15 cellular contexts compared by ENCODE assay signal in the genomic region with DNA sequence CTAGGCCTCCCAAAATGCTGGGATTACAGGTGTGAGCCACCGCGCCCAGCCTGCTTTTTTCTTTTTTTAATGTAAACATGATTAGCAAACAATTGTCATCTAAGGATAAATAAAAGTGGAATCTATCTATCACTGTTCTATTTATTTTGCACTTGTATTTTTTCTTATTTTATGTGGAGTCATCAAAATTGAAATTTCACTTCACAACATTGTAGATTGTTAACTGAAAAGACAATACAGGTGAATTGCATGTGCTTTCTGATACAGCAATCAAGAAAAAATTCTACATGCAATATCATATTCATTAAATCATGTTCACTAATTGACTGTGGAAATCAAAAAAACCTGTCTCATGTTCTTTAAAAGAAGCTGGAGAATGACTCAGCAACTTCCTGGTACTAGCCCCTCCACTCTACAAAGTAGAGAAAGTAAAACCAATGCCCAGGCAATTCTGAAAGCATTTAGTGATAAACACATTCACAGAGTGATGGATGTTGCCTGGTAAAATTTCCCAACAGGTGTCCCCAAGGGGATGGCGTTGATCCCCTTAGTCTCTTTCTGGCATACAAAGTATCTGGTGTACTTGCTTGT. TPM values are rescaled to one million over a fixed set of nuclear protein-coding genes. Genes with fewer than 3 reads are reported as not detected.
DNase-seq lines count a peak whose midpoint lies in the region; ATAC-seq and TF ChIP-seq lines count a peak whose summit lies in the region.
"Had no signal": no experiment of that assay in that cellular context is flagged by ENCODE, and none has a peak within 500 bp of the region (broad histone marks: within the 10 kb centered on the region; RNA-seq: fewer than 3 reads in every experiment).

No MANE protein-coding gene starts in this region.

- whole genome bisulfite sequencing in H9 (ENCODE audit: extremely low coverage, insufficient read length, low lambda C conversion rate) = no CpG with 5 or more reads among the region's 3 CpGs

- no peaks in the 10 kb centered on the region for H3K27me3 ChIP-seq in H9 (ENCODE audit: insufficient read depth, low read length)
- peaks cover 0 to 14% (median 0%) of the 10 kb centered on the region in 45 donors for H3K27me3 ChIP-seq in dorsolateral prefrontal cortex

- H3K27ac Mint-ChIP-seq in H9 = 0 out of 7 replicates have a peak overlapping the region, but pooled peaks of 1 of the 3 experiments have one; percentile 1
- no peak overlapping the region for H3K27ac Mint-ChIP-seq in progenitor cell of endocrine pancreas
- H3K27ac Mint-ChIP-seq: memory B cell had no signal

- no peak overlapping the region for H2BK5ac ChIP-seq in H9 (ENCODE audit: insufficient read length, low read length)

- no peaks in the 10 kb centered on the region for H3K79me2 ChIP-seq in H9 (ENCODE audit: insufficient read depth, low read length)

- H3K4me3 Mint-ChIP-seq in H9 (no peak overlapping the region), progenitor cell of endocrine pancreas (ENCODE audit: low read depth) (no peak overlapping the region)
- H3K4me3 Mint-ChIP-seq: memory B cell had no signal

- H4K8ac ChIP-seq in H9 (replicated peaks; ENCODE audit: insufficient read length, low read depth, low read length) = no peak overlapping the region

- intact Hi-C loops in dorsolateral prefrontal cortex (cut with DNase I) = no loop called here

- no peak overlapping the region for H3K14ac ChIP-seq in H9 (ENCODE audit: insufficient read depth, low read length)

- H2BK15ac ChIP-seq in H9 (ENCODE audit: low read depth, low read length) = no peak overlapping the region

- H2AFZ ChIP-seq in H9 (ENCODE audit: low read length) = peak overlapping the region; percentile 43

- no peak overlapping the region for H3T11ph ChIP-seq in H9 (ENCODE audit: low read length)

- H2BK20ac ChIP-seq in H9 (ENCODE audit: low read depth, low read length, poor library complexity, severe bottlenecking) = no peak overlapping the region

- no peaks in the 10 kb centered on the region for H3K23me2 ChIP-seq in H9 (ENCODE audit: insufficient read length, low read depth, low read length, poor library complexity, severe bottlenecking)

- H3K4me2 ChIP-seq in H9 (ENCODE audit: insufficient read depth, insufficient read length, low read length) = no peak overlapping the region

- H3K36me3 Mint-ChIP-seq in H9 (ENCODE audit: insufficient read depth in 1 of 3, low read depth in 3 of 3) = no peaks in the 10 kb centered on the region
- H3K36me3 Mint-ChIP-seq in progenitor cell of endocrine pancreas (ENCODE audit: insufficient read depth) = no peaks in the 10 kb centered on the region
- H3K36me3 Mint-ChIP-seq: memory B cell had no signal

- H3K4me1 Mint-ChIP-seq in H9 (peaks cover 8 to 10% of the 10 kb centered on the region in 2 experiments), progenitor cell of endocrine pancreas (ENCODE audit: low read depth) (peaks cover 12% of the 10 kb centered on the region)
- H3K4me1 Mint-ChIP-seq: memory B cell had no signal

- no peak overlapping the region for H3K4ac ChIP-seq in H9 (ENCODE audit: low read depth, low read length)

- H4K91ac ChIP-seq in H9 (ENCODE audit: insufficient read length, low read depth, low read length) = no peak overlapping the region

- no peak overlapping the region for H2BK12ac ChIP-seq in H9 (ENCODE audit: insufficient read length, low read depth, low read length)

- no peak overlapping the region for H2BK120ac ChIP-seq in H9 (ENCODE audit: low read depth, low read length, poor library complexity, severe bottlenecking)

- no peak overlapping the region for H4K5ac ChIP-seq in H9 (ENCODE audit: insufficient read length, low read depth, low read length)

- H3K27me3 Mint-ChIP-seq in H9 (ENCODE audit: low read depth) (no peaks in the 10 kb centered on the region; the same call in 1 of the 2 replicates), progenitor cell of endocrine pancreas (no peaks in the 10 kb centered on the region)

- peaks cover 0 to 2% of the 10 kb centered on the region in 2 experiments; a peak in 1 of 5 replicates for H3K9me3 Mint-ChIP-seq in H9
- peaks cover 7% of the 10 kb centered on the region for H3K9me3 Mint-ChIP-seq in progenitor cell of endocrine pancreas (ENCODE audit: low read depth)
- H3K9me3 Mint-ChIP-seq: memory B cell had no signal

- no peak overlapping the region for H3K56ac ChIP-seq in H9 (ENCODE audit: insufficient read length, low read depth, low read length)

- ATAC-seq in GM18909 (IDR thresholded peaks at IDR 0.05; ENCODE audit: poor library complexity, unreplicated experiment) = peak; percentile 55
- ATAC-seq in HG03520 (IDR thresholded peaks at IDR 0.05; ENCODE audit: unreplicated experiment) = peak; percentile 84

- no peak overlapping the region for H3K4me3 ChIP-seq in fibroblast of mammary gland (ENCODE audit: control insufficient read depth, low read depth, low read length)
- H3K4me3 ChIP-seq in dorsolateral prefrontal cortex = no peak overlapping the region

- no peaks in the 10 kb centered on the region for H3K79me1 ChIP-seq in H9 (ENCODE audit: insufficient read depth, low read depth, low read length, poor library complexity, severe bottlenecking)

- no peak overlapping the region for H3K23ac ChIP-seq in H9 (ENCODE audit: insufficient read length, low read depth, low read length)

- no peak overlapping the region for H2AK5ac ChIP-seq in H9 (ENCODE audit: insufficient read length, low read length)

- H3K4me1 ChIP-seq in H9 (ENCODE audit: insufficient read depth, low read length) = peaks cover 3% of the 10 kb centered on the region; the same call in 1 of the 2 replicates

- H3K9ac ChIP-seq in H9 (ENCODE audit: extremely low read depth, insufficient read length, low read length) = no peak overlapping the region

- DNase-seq in H9 (no peak), fibroblast of mammary gland (ENCODE audit: low read depth) (peak; percentile 4), dorsolateral prefrontal cortex (no peak), D341Med (ENCODE audit: low spot score) (no peak), progenitor cell of endocrine pancreas (ENCODE audit: low spot score, unreplicated experiment) (no peak), HPDE6-E6E7 (ENCODE audit: extremely low spot score) (no peak)
- DNase-seq: activated naive CD4-positive, alpha-beta T cell; Calu3; NCI-H2081 treated with DMSO at 0.1 percent for 48 hours; retina; SHP77 treated with DMSO at 0.1 percent for 48 hours had no signal

- H3K27ac ChIP-seq in H9 (ENCODE audit: insufficient read length, low read depth, low read length) (no peak overlapping the region), dorsolateral prefrontal cortex (no peak overlapping the region)

- no peak overlapping the region for H3K18ac ChIP-seq in H9 (ENCODE audit: insufficient read length, low read depth, low read length)

- H4K20me1 ChIP-seq in H9 (ENCODE audit: control insufficient read depth, insufficient read depth, insufficient read length) = no peaks in the 10 kb centered on the region

- no peak for TF ChIP-seq CTCF in H9 (conservative IDR thresholded peaks at IDR 0.05)
- no peak for TF ChIP-seq CTCF in fibroblast of mammary gland (conservative IDR thresholded peaks at IDR 0.05; ENCODE audit: control insufficient read depth, insufficient read depth, low read depth, low read length)
- TF ChIP-seq CTCF in dorsolateral prefrontal cortex (IDR thresholded peaks at IDR 0.05 in 54 of 56, conservative IDR thresholded peaks at IDR 0.05 in 2 of 56; ENCODE audit: low read depth in 1 of 56, partially characterized antibody in 56 of 56) = no peak
- TF ChIP-seq CTCF in progenitor cell of endocrine pancreas (IDR thresholded peaks at IDR 0.05; ENCODE audit: unreplicated experiment) = no peak

- no peaks in the 10 kb centered on the region for H3K9me3 ChIP-seq in H9 (ENCODE audit: control insufficient read depth, low read depth, low read length)

RNA-seq across cellular contexts. Expression of gene RFX6, which starts 10.7 kb away (rescaled TPM):
- total RNA-seq in H9 (2021) (not detected in 2 replicates), dorsolateral prefrontal cortex (1 to 10 TPM in 2 of 120 experiments, under 1 TPM in 53, not detected in 65; 0.10 to 1.5 (median 0.28) TPM), progenitor cell of endocrine pancreas (28.7 and 34.2 TPM in 2 replicates)
- total RNA-seq: Calu3, glomerular endothelial cell had no signal

RNA-seq across cellular contexts. Expression of gene GPRC6A, which starts 37.5 kb away (rescaled TPM):
- not detected in 2 replicates for total RNA-seq in H9 (2021)
- total RNA-seq in dorsolateral prefrontal cortex = not detected
- total RNA-seq in progenitor cell of endocrine pancreas = 0.11 TPM in 1 of 2 replicates, not detected in the other
- total RNA-seq: Calu3, glomerular endothelial cell had no signal

Comparison
In these comparisons a context has a peak if more than half of its experiments do, and no peak if none do; other contexts are left out.
1. RNA of gene RFX6, which starts 10.7 kb away (total RNA-seq): 28.7 to 34.2 TPM in progenitor cell of endocrine pancreas; 0.10 to 1.5 TPM in dorsolateral prefrontal cortex and not detected in H9; every median in the first group is over 10 times any median in the second.